ENCODE assay signal across 31 cellular contexts in the genomic region with DNA sequence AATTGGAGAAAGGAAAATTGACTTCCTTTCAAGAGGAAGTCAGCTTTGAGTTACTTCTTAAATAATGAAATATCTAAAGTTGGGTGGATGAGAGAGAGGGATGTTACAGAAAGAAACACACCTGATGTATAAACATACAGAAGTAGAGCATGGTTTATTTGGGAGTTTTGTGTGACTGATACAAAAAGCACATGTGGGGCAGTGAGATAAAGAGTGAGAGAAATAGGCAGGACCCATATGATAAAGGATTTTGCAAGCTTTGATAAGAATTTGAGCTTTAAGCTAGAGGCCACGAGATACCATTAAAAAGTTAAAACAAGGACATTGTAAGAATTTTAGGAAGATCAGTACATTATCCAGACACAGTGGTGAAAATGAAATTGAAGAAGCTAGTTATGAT.
"Had no signal": no experiment of that assay in that cellular context is flagged by ENCODE, and none has a peak within 500 bp of the region (broad histone marks: within the 10 kb centered on the region; RNA-seq: fewer than 3 reads in every experiment).

No MANE protein-coding gene starts in this region.

- DNase-seq: naive thymus-derived CD4-positive, alpha-beta T cell; nephron progenitor cell; nucleus accumbens; pancreas; psoas muscle; right cardiac atrium; spleen; stimulated activated CD4-positive, alpha-beta T cell treated with anti-CD3 and anti-CD28 coated beads, Interleukin-12 subunit alpha, Interleukin-12 subunit beta, amount 100 ng/mL, for 4 hours; stimulated activated CD4-positive, alpha-beta T cell treated with anti-CD3 and anti-CD28 coated beads, Interleukin-1b, Interleukin-23, amount 100 ng/mL, for 48 hours; stimulated activated CD4-positive, alpha-beta T cell treated with anti-CD3 and anti-CD28 coated beads, Interleukin-4, amount 100 ng/mL, for 1 hour; stimulated activated CD4-positive, alpha-beta T cell treated with anti-CD3 and anti-CD28 coated beads, Interleukin-4, amount 100 ng/mL, for 4 hours; stimulated activated CD8-positive, alpha-beta memory T cell treated with anti-CD3 and anti-CD28 coated beads, Interleukin-4, amount 100 ng/mL, for 48 hours; stimulated activated naive CD4-positive, alpha-beta T cell; stimulated activated naive CD8-positive, alpha-beta T cell treated with anti-CD3 and anti-CD28 coated beads, Interleukin-15, amount 100 ng/mL, for 72 hours; stimulated activated naive CD8-positive, alpha-beta T cell treated with anti-CD3 and anti-CD28 coated beads, Interleukin-15, Interleukin-2, amounts not matched to agents 100 U/mL and 50 U/mL, for 24 hours; substantia nigra; testis; tibial artery; transverse colon; upper lobe of right lung had no signal

- ATAC-seq: naive thymus-derived CD4-positive, alpha-beta T cell; natural killer cell treated with Interleukin-12 subunit alpha and Interleukin-12 subunit beta and Interleukin-15 and Interleukin-18, amount 100 ng/mL, for 72 hours; pancreas; psoas muscle; right cardiac atrium; sciatic nerve; stimulated activated memory B cell treated with anti-CD40 and anti-IgM and Interleukin-4, amounts not matched to agents 10 μg/mL and 1 μg/mL and 100 μg/mL, for 72 hours; stimulated activated naive CD8-positive, alpha-beta T cell treated with anti-CD3 and anti-CD28 coated beads, Interleukin-15, amount 100 ng/mL, for 72 hours; stimulated activated naive CD8-positive, alpha-beta T cell treated with anti-CD3 and anti-CD28 coated beads, Interleukin-15, Interleukin-2, amounts not matched to agents 100 U/mL and 50 U/mL, for 24 hours; upper lobe of right lung had no signal

- H3K4me1 Mint-ChIP-seq: naive thymus-derived CD4-positive, alpha-beta T cell; stimulated activated memory B cell treated with anti-CD40 and anti-IgM and Interleukin-4, amounts not matched to agents 10 μg/mL and 1 μg/mL and 100 μg/mL, for 72 hours; stimulated activated naive CD8-positive, alpha-beta T cell treated with anti-CD3 and anti-CD28 coated beads, Interleukin-15, amount 100 ng/mL, for 72 hours had no signal

- H3K9me3 ChIP-seq: neutrophil, pancreas, psoas muscle, spleen, suprapubic skin, testis, tibial artery, transverse colon, upper lobe of right lung, vagina had no signal

- H3K4me3 Mint-ChIP-seq: naive thymus-derived CD4-positive, alpha-beta T cell; natural killer cell treated with Interleukin-12 subunit alpha and Interleukin-12 subunit beta and Interleukin-15 and Interleukin-18, amount 100 ng/mL, for 72 hours; nephron progenitor cell; neural crest cell; stimulated activated memory B cell treated with anti-CD40 and anti-IgM and Interleukin-4, amounts not matched to agents 10 μg/mL and 1 μg/mL and 100 μg/mL, for 72 hours; stimulated activated naive CD8-positive, alpha-beta T cell treated with anti-CD3 and anti-CD28 coated beads, Interleukin-15, amount 100 ng/mL, for 72 hours; type B pancreatic cell had no signal

- H3K4me3 ChIP-seq: pancreas, psoas muscle, skin epidermis, smooth muscle cell, spleen, suprapubic skin, testis, tibial artery, transverse colon, upper lobe of right lung, vagina had no signal

- H3K36me3 Mint-ChIP-seq: naive thymus-derived CD4-positive, alpha-beta T cell; natural killer cell treated with Interleukin-12 subunit alpha and Interleukin-12 subunit beta and Interleukin-15 and Interleukin-18, amount 100 ng/mL, for 72 hours; stimulated activated memory B cell treated with anti-CD40 and anti-IgM and Interleukin-4, amounts not matched to agents 10 μg/mL and 1 μg/mL and 100 μg/mL, for 72 hours; type B pancreatic cell had no signal

- FAIRE-seq: pancreas had no signal

- H3K27ac Mint-ChIP-seq: naive thymus-derived CD4-positive, alpha-beta T cell; natural killer cell treated with Interleukin-12 subunit alpha and Interleukin-12 subunit beta and Interleukin-15 and Interleukin-18, amount 100 ng/mL, for 72 hours; nephron progenitor cell; progenitor cell of endocrine pancreas; stimulated activated memory B cell treated with anti-CD40 and anti-IgM and Interleukin-4, amounts not matched to agents 10 μg/mL and 1 μg/mL and 100 μg/mL, for 72 hours; stimulated activated naive CD8-positive, alpha-beta T cell treated with anti-CD3 and anti-CD28 coated beads, Interleukin-15, amount 100 ng/mL, for 72 hours; type B pancreatic cell had no signal

- H3K27me3 ChIP-seq: neutrophil, pancreas, suprapubic skin, testis, tibial artery, transverse colon, upper lobe of right lung, vagina had no signal

- H3K4me2 ChIP-seq: smooth muscle cell had no signal

- H3K27ac ChIP-seq: neutrophil, pancreas, psoas muscle, skin epidermis, spleen, suprapubic skin, testis, tibial artery, transverse colon, upper lobe of right lung, vagina had no signal

- H3K4me1 ChIP-seq: pancreas, psoas muscle, spleen, suprapubic skin, testis, tibial artery, upper lobe of right lung, vagina had no signal

- H3K9me3 Mint-ChIP-seq: stimulated activated memory B cell treated with anti-CD40 and anti-IgM and Interleukin-4, amounts not matched to agents 10 μg/mL and 1 μg/mL and 100 μg/mL, for 72 hours; stimulated activated naive CD8-positive, alpha-beta T cell treated with anti-CD3 and anti-CD28 coated beads, Interleukin-15, amount 100 ng/mL, for 72 hours had no signal

- H3K36me3 ChIP-seq: neutrophil, pancreas, spleen, suprapubic skin, tibial artery, transverse colon, upper lobe of right lung, vagina had no signal

- H3K27me3 Mint-ChIP-seq: progenitor cell of endocrine pancreas; stimulated activated naive CD8-positive, alpha-beta T cell treated with anti-CD3 and anti-CD28 coated beads, Interleukin-15, amount 100 ng/mL, for 72 hours; type B pancreatic cell had no signal
